Comparison of ENCODE assay signal across 15 cellular contexts in the genomic region with DNA sequence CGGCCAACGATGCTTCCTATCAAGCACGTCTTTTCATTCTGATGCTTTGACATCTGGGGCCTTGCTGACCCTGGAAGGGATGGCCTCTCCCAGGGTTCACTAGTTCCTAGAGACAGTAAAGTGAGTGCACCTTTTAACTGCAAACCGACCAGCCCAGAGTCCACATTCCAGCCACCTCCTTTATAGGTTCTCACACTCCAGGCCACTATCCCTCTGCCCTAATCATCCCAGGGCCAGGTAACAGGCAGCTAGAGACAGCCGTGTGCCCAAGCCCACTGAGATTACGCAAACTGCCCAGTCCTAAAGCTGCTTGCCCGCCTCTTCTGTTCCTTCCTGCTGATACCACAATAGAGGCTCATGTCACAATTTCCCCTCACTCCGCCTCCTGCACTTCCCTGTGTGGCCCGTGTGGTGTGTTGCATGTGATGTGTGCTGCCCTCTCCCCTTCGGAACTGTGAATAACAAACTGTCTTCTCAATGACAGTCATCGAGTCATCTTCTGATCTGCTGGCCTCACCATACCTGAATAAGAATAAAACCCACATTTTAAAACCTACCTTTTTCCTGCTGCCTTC.
DNase-seq lines count a peak whose midpoint lies in the region; ATAC-seq and TF ChIP-seq lines count a peak whose summit lies in the region.
"Had no signal": no experiment of that assay in that cellular context is flagged by ENCODE, and none has a peak within 500 bp of the region (broad histone marks: within the 10 kb centered on the region; RNA-seq: fewer than 3 reads in every experiment).

No MANE protein-coding gene starts in this region.

- no peak overlapping the region for H4K8ac ChIP-seq in H9 (replicated peaks; ENCODE audit: insufficient read length, low read depth, low read length)

- no peak overlapping the region for H2AK5ac ChIP-seq in H9 (ENCODE audit: insufficient read length, low read length)

- H3K27me3 Mint-ChIP-seq in CD14-positive monocyte (ENCODE audit: low read depth in 3 of 3) (peaks cover 4 to 5% (median 5%) of the 10 kb centered on the region in 3 donors), H9 (ENCODE audit: low read depth) (no peaks in the 10 kb centered on the region; the same call in 1 of the 2 replicates)
- peaks cover 20% of the 10 kb centered on the region for H3K27me3 Mint-ChIP-seq in activated T-helper 17 cell treated with anti-CD3 and anti-CD28 coated beads, Interleukin-2, amount 50 U/mL, for 72 hours

- no peaks in the 10 kb centered on the region for H3K79me2 ChIP-seq in H9 (ENCODE audit: insufficient read depth, low read length)

- no peak overlapping the region for H2BK20ac ChIP-seq in H9 (ENCODE audit: low read depth, low read length, poor library complexity, severe bottlenecking)

- H3K23ac ChIP-seq in H9 (ENCODE audit: insufficient read length, low read depth, low read length): no peak overlapping the region

- no peaks in the 10 kb centered on the region for H3K9me3 Mint-ChIP-seq in CD14-positive monocyte
- no peaks in the 10 kb centered on the region for H3K9me3 Mint-ChIP-seq in activated T-helper 17 cell treated with anti-CD3 and anti-CD28 coated beads, Interleukin-2, amount 50 U/mL, for 72 hours
- H3K9me3 Mint-ChIP-seq in H9: no peaks in the 10 kb centered on the region

- no peak overlapping the region for H4K5ac ChIP-seq in H9 (ENCODE audit: insufficient read length, low read depth, low read length)

- peak; percentile 89 for ATAC-seq in activated T-helper 17 cell treated with anti-CD3 and anti-CD28 coated beads, Interleukin-2, amount 50 U/mL, for 72 hours (replicated peaks)
- ATAC-seq: left colon, PC-3 had no signal

- no peak overlapping the region for H2BK12ac ChIP-seq in H9 (ENCODE audit: insufficient read length, low read depth, low read length)

- DNase-seq in CD14-positive monocyte (ENCODE audit: low spot score) (peak; percentile 60), RKO (ENCODE audit: low spot score) (peak; percentile 5), NCI-H1417 (lab: John Stamatoyannopoulos, UW) (no peak), H9 (no peak), GOT3 (lab: John Stamatoyannopoulos, UW) (no peak), dedifferentiated amniotic fluid mesenchymal stem cell (ENCODE audit: extremely low spot score) (no peak)
- DNase-seq in stimulated activated CD4-positive, alpha-beta T cell treated with anti-CD3 and anti-CD28 coated beads, Interleukin-1b, Interleukin-23, amount 100 ng/mL, for 48 hours: peak; percentile 74
- DNase-seq: amygdala, IMR-90, left colon, NCI-H2081 treated with DMSO at 0.1 percent for 48 hours, PC-3, testis had no signal

- H3K36me3 Mint-ChIP-seq in CD14-positive monocyte: peaks cover 0 to 3% of the 10 kb centered on the region in 2 donors
- H3K36me3 Mint-ChIP-seq in activated T-helper 17 cell treated with anti-CD3 and anti-CD28 coated beads, Interleukin-2, amount 50 U/mL, for 72 hours (ENCODE audit: low read depth): no peaks in the 10 kb centered on the region
- no peaks in the 10 kb centered on the region for H3K36me3 Mint-ChIP-seq in H9 (ENCODE audit: insufficient read depth in 1 of 3, low read depth in 3 of 3)

- H3K4me1 Mint-ChIP-seq in CD14-positive monocyte (peaks cover 21% of the 10 kb centered on the region), H9 (peaks cover 0 to 4% of the 10 kb centered on the region in 2 experiments; a peak in 1 of 4 replicates)
- H3K4me1 Mint-ChIP-seq in activated T-helper 17 cell treated with anti-CD3 and anti-CD28 coated beads, Interleukin-2, amount 50 U/mL, for 72 hours: peaks cover 10% of the 10 kb centered on the region

- no peak overlapping the region for H3K4me2 ChIP-seq in H9 (ENCODE audit: insufficient read depth, insufficient read length, low read length)
- H3K4me2 ChIP-seq: smooth muscle cell had no signal

- no peak overlapping the region for H3K27ac ChIP-seq in H9 (ENCODE audit: insufficient read length, low read depth, low read length)
- H3K27ac ChIP-seq: testis had no signal

- H3K27me3 ChIP-seq in H9 (ENCODE audit: insufficient read depth, low read length): no peaks in the 10 kb centered on the region
- H3K27me3 ChIP-seq: testis had no signal

- no peaks in the 10 kb centered on the region for H4K20me1 ChIP-seq in H9 (ENCODE audit: control insufficient read depth, insufficient read depth, insufficient read length)

- H2BK15ac ChIP-seq in H9 (ENCODE audit: low read depth, low read length): no peak overlapping the region

- no peak overlapping the region for H2AFZ ChIP-seq in H9 (ENCODE audit: low read length)

- peak overlapping the region; percentile 1 to 76 for H3K4me3 Mint-ChIP-seq in CD14-positive monocyte
- no peak overlapping the region for H3K4me3 Mint-ChIP-seq in activated T-helper 17 cell treated with anti-CD3 and anti-CD28 coated beads, Interleukin-2, amount 50 U/mL, for 72 hours
- no peak overlapping the region for H3K4me3 Mint-ChIP-seq in H9

- WGBS in H9 (ENCODE audit: extremely low coverage, insufficient read length, low lambda C conversion rate): no CpG with 5 or more reads among the region's 11 CpGs

- intact Hi-C loops in CD14-positive monocyte (cut with micrococcal nuclease): no loop called here

- no peak overlapping the region for H3K4ac ChIP-seq in H9 (ENCODE audit: low read depth, low read length)

- no peak overlapping the region for H3K56ac ChIP-seq in H9 (ENCODE audit: insufficient read length, low read depth, low read length)

- no peak overlapping the region for H4K91ac ChIP-seq in H9 (ENCODE audit: insufficient read length, low read depth, low read length)

- H3K18ac ChIP-seq in H9 (ENCODE audit: insufficient read length, low read depth, low read length): no peak overlapping the region

- H2BK5ac ChIP-seq in H9 (ENCODE audit: insufficient read length, low read length): no peak overlapping the region

- no peaks in the 10 kb centered on the region for H3K9me3 ChIP-seq in H9 (ENCODE audit: control insufficient read depth, low read depth, low read length)
- H3K9me3 ChIP-seq: testis had no signal

- H3K14ac ChIP-seq in H9 (ENCODE audit: insufficient read depth, low read length): no peak overlapping the region; the same call in 1 of the 2 replicates

- no peaks in the 10 kb centered on the region for H3K23me2 ChIP-seq in H9 (ENCODE audit: insufficient read length, low read depth, low read length, poor library complexity, severe bottlenecking)

- no peak overlapping the region for H3T11ph ChIP-seq in H9 (ENCODE audit: low read length)

- H2BK120ac ChIP-seq in H9 (ENCODE audit: low read depth, low read length, poor library complexity, severe bottlenecking): no peak overlapping the region

- H3K27ac Mint-ChIP-seq in CD14-positive monocyte (peak overlapping the region in 3 of 7 donors; percentile 19 to 62 (median 25)), H9 (no peak overlapping the region)
- peak overlapping the region; percentile 9 for H3K27ac Mint-ChIP-seq in activated T-helper 17 cell treated with anti-CD3 and anti-CD28 coated beads, Interleukin-2, amount 50 U/mL, for 72 hours

- no peaks in the 10 kb centered on the region for H3K79me1 ChIP-seq in H9 (ENCODE audit: insufficient read depth, low read depth, low read length, poor library complexity, severe bottlenecking)

- H3K9ac ChIP-seq in H9 (ENCODE audit: extremely low read depth, insufficient read length, low read length): no peak overlapping the region

- no peak for TF ChIP-seq CTCF in CD14-positive monocyte (IDR thresholded peaks at IDR 0.05)
- no peak for TF ChIP-seq CTCF in H9 (conservative IDR thresholded peaks at IDR 0.05)

- H3K4me1 ChIP-seq in H9 (ENCODE audit: insufficient read depth, low read length): no peaks in the 10 kb centered on the region
- H3K4me1 ChIP-seq: testis had no signal

Comparison
In these comparisons a context has a peak if more than half of its experiments do, and no peak if none do; other contexts are left out.
1. DNase-seq: peak in CD14-positive monocyte (single experiment), RKO (single experiment) and stimulated activated CD4-positive, alpha-beta T cell treated with anti-CD3 and anti-CD28 coated beads, Interleukin-1b, Interleukin-23, amount 100 ng/mL, for 48 hours (single experiment); none in NCI-H1417 (0 of 3), H9 (single experiment), GOT3 (single experiment) and dedifferentiated amniotic fluid mesenchymal stem cell (single experiment).
2. H3K4me3 Mint-ChIP-seq: peak in CD14-positive monocyte (2 of 2); none in activated T-helper 17 cell treated with anti-CD3 and anti-CD28 coated beads, Interleukin-2, amount 50 U/mL, for 72 hours (single experiment) and H9 (0 of 2).